In genomic region chr13:75088915-75089314, GRCh38 we compare ENCODE assay signal across 3 cellular contexts.
TF ChIP-seq lines count a peak whose summit lies in the region.

No MANE protein-coding gene starts in this region.

TF ChIP-seq in GM23338, 12 proteins besides CTCF, POLR2A, EP300 and RAD21:
- TF ChIP-seq NANOG (IDR thresholded peaks at IDR 0.05; ENCODE audit: borderline replicate concordance), result no peak
- TF ChIP-seq STAT1 (IDR thresholded peaks at IDR 0.05; ENCODE audit: unreplicated experiment), result no peak
TF ChIP-seq in GM23338: peak in this region for 0.

TF ChIP-seq in GM12878, 131 proteins besides CTCF, POLR2A, EP300 and RAD21:
- no peak for TF ChIP-seq ELK1 (IDR thresholded peaks at IDR 0.05; ENCODE audit: low read depth, low read length)
- TF ChIP-seq JUNB (IDR thresholded peaks at IDR 0.05), result peak; percentile 47
- no peak for TF ChIP-seq TCF7 (IDR thresholded peaks at IDR 0.05; ENCODE audit: borderline replicate concordance)
- TF ChIP-seq ZNF592 (IDR thresholded peaks at IDR 0.05), result peak; percentile 89; the same call in 1 of the 2 replicates
- TF ChIP-seq ZNF384 (IDR thresholded peaks at IDR 0.05; ENCODE audit: borderline replicate concordance, low read depth, low read length), result peak; percentile 57; the same call in 1 of the 2 replicates
- TF ChIP-seq NBN (IDR thresholded peaks at IDR 0.05), result no peak
- peak; percentile 80 for TF ChIP-seq ZNF687 (IDR thresholded peaks at IDR 0.05)

TF ChIP-seq in H1, 55 proteins besides CTCF, POLR2A, EP300 and RAD21:
- no peak for TF ChIP-seq POLR2AphosphoS5 (IDR thresholded peaks at IDR 0.05; ENCODE audit: low read depth, low read length)
- no peak for TF ChIP-seq RXRA (IDR thresholded peaks at IDR 0.05; ENCODE audit: insufficient read depth, low read depth, low read length)
- TF ChIP-seq HDAC2 (IDR thresholded peaks at IDR 0.05; ENCODE audit: borderline replicate concordance in 1 of 2, low read depth in 2 of 2, low read length in 2 of 2), result no peak
- no peak for TF ChIP-seq EZH2 (IDR thresholded peaks at IDR 0.05; ENCODE audit: low read depth, low read length, severe bottlenecking)
- no peak for TF ChIP-seq KDM4A (IDR thresholded peaks at IDR 0.05; ENCODE audit: low read depth, low read length, severe bottlenecking)
- no peak for TF ChIP-seq MAFK (IDR thresholded peaks at IDR 0.05; ENCODE audit: low read depth, low read length)
- TF ChIP-seq TBP (IDR thresholded peaks at IDR 0.05; ENCODE audit: low read depth, low read length), result no peak
- TF ChIP-seq SAP30 (IDR thresholded peaks at IDR 0.05; ENCODE audit: insufficient read depth, insufficient replicate concordance, low read length), result no peak
- no peak for TF ChIP-seq ZNF274 (IDR thresholded peaks at IDR 0.05; ENCODE audit: borderline replicate concordance, extremely low read depth, low read length)
- TF ChIP-seq TEAD4 (IDR thresholded peaks at IDR 0.05; ENCODE audit: low read depth, low read length), result no peak
- TF ChIP-seq CBX8 (IDR thresholded peaks at IDR 0.05; ENCODE audit: borderline replicate concordance, low read depth, low read length), result no peak
